Comparison of ENCODE assay signal across 19 cellular contexts in genomic region chr15:84889313-84889990, GRCh38. TPM values are rescaled to one million over a fixed set of nuclear protein-coding genes. Genes with fewer than 3 reads are reported as not detected.
"Had no signal": no experiment of that assay in that cellular context is flagged by ENCODE, and none has a peak within 500 bp of the region (broad histone marks: within the 10 kb centered on the region; RNA-seq: fewer than 3 reads in every experiment).

No MANE protein-coding gene starts in this region.

- FAIRE-seq: kidney had no signal

- H3K27me3 ChIP-seq: hepatocyte, vagina had no signal

- H2AFZ ChIP-seq: hepatocyte had no signal

- H3K27ac Mint-ChIP-seq: activated T-helper 1 cell treated with anti-CD3 and anti-CD28 coated beads, Interleukin-12 subunit alpha, Interleukin-12 subunit beta, Interleukin-2, Interleukin-4 antibody, amounts not matched to agents 30 ng/mL and 10 ng/mL and 1 ng/mL, durations not matched to agents 14 hours and 24 hours and 36 hours; endodermal cell; memory B cell; natural killer cell; stimulated activated naive B cell treated with anti-CD40 and anti-IgM and Interleukin-4, amounts not matched to agents 10 μg/mL and 1 μg/mL and 100 μg/mL, for 72 hours; T-helper 17 cell had no signal

- H3K36me3 Mint-ChIP-seq: memory B cell; natural killer cell; stimulated activated naive B cell treated with anti-CD40 and anti-IgM and Interleukin-4, amounts not matched to agents 10 μg/mL and 1 μg/mL and 100 μg/mL, for 72 hours had no signal

- H3K4me2 ChIP-seq: hepatocyte had no signal

- H3K9me3 Mint-ChIP-seq: activated T-helper 1 cell treated with anti-CD3 and anti-CD28 coated beads, Interleukin-12 subunit alpha, Interleukin-12 subunit beta, Interleukin-2, Interleukin-4 antibody, amounts not matched to agents 30 ng/mL and 10 ng/mL and 1 ng/mL, durations not matched to agents 14 hours and 24 hours and 36 hours; endodermal cell; memory B cell; natural killer cell; stimulated activated naive B cell treated with anti-CD40 and anti-IgM and Interleukin-4, amounts not matched to agents 10 μg/mL and 1 μg/mL and 100 μg/mL, for 72 hours had no signal

- H3K4me1 Mint-ChIP-seq: endodermal cell, natural killer cell had no signal

- H3K36me3 ChIP-seq: left ventricle myocardium inferior, tibial artery, vagina had no signal

- ATAC-seq: natural killer cell; stimulated activated naive B cell treated with anti-CD40 and anti-IgM and Interleukin-4, amounts not matched to agents 10 μg/mL and 1 μg/mL and 100 μg/mL, for 72 hours; T-helper 17 cell had no signal

- H3K4me3 Mint-ChIP-seq: activated T-helper 1 cell treated with anti-CD3 and anti-CD28 coated beads, Interleukin-12 subunit alpha, Interleukin-12 subunit beta, Interleukin-2, Interleukin-4 antibody, amounts not matched to agents 30 ng/mL and 10 ng/mL and 1 ng/mL, durations not matched to agents 14 hours and 24 hours and 36 hours; endodermal cell; memory B cell; natural killer cell; stimulated activated naive B cell treated with anti-CD40 and anti-IgM and Interleukin-4, amounts not matched to agents 10 μg/mL and 1 μg/mL and 100 μg/mL, for 72 hours; T-helper 17 cell had no signal

- H3K4me1 ChIP-seq: vagina had no signal

- H3K4me3 ChIP-seq: hepatocyte, left ventricle myocardium inferior, tibial artery, vagina had no signal

- H3K79me2 ChIP-seq: hepatocyte had no signal

- H3K27ac ChIP-seq: hepatocyte, left ventricle myocardium inferior, tibial artery, vagina had no signal

- H3K9me3 ChIP-seq: left ventricle myocardium inferior, tibial artery, vagina had no signal

- DNase-seq: activated CD4-positive, alpha-beta T cell treated with anti-CD3 and anti-CD28 coated beads for 48 hours; activated CD8-positive, alpha-beta memory T cell treated with anti-CD3 and anti-CD28 coated beads for 24 hours; activated naive CD4-positive, alpha-beta T cell; endodermal cell; erythroblast; kidney; left ventricle myocardium inferior; natural killer cell; stimulated activated CD4-positive, alpha-beta T cell treated with anti-CD3 and anti-CD28 coated beads, Interleukin-2, amount 100 ng/mL, for 48 hours; stimulated activated naive B cell treated with anti-CD40 and anti-IgM and Interleukin-4, amounts not matched to agents 10 μg/mL and 1 μg/mL and 100 μg/mL, for 72 hours; T-helper 17 cell; tibial artery had no signal

RNA-seq across cellular contexts. Expression of gene SLC28A1, which starts 5.0 kb away (rescaled TPM):
- total RNA-seq: activated T-helper 1 cell treated with anti-CD3 and anti-CD28 coated beads, Interleukin-12 subunit alpha, Interleukin-12 subunit beta, Interleukin-2, Interleukin-4 antibody, amounts not matched to agents 30 ng/mL and 10 ng/mL and 1 ng/mL, durations not matched to agents 14 hours and 24 hours and 36 hours; chondrocyte; dermis microvascular lymphatic vessel endothelial cell; endodermal cell; natural killer cell; subcutaneous adipose tissue; T-helper 17 cell; vagina had no signal
